In genomic region chr16:86292942-86293341, GRCh38 we compare ENCODE assay signal across 6 cellular contexts.
"Had no signal": no experiment of that assay in that cellular context is flagged by ENCODE, and none has a peak within 500 bp of the region (broad histone marks: within the 10 kb centered on the region; RNA-seq: fewer than 3 reads in every experiment).

No MANE protein-coding gene starts in this region.

- H3K36me3 ChIP-seq: HAP-1 had no signal

- H3K4me1 ChIP-seq: HAP-1 had no signal

- H3K9me3 ChIP-seq: HAP-1 had no signal

- H3K27ac ChIP-seq: GM23248, HL-60 had no signal

- H3K4me3 ChIP-seq: GM23248, HAP-1, K562 had no signal

- DNase-seq: GM23248, GOT3, H7 had no signal

- H3K9ac ChIP-seq: GM23248 had no signal
